ENCODE assay signal across 8 cellular contexts in the genomic region with DNA sequence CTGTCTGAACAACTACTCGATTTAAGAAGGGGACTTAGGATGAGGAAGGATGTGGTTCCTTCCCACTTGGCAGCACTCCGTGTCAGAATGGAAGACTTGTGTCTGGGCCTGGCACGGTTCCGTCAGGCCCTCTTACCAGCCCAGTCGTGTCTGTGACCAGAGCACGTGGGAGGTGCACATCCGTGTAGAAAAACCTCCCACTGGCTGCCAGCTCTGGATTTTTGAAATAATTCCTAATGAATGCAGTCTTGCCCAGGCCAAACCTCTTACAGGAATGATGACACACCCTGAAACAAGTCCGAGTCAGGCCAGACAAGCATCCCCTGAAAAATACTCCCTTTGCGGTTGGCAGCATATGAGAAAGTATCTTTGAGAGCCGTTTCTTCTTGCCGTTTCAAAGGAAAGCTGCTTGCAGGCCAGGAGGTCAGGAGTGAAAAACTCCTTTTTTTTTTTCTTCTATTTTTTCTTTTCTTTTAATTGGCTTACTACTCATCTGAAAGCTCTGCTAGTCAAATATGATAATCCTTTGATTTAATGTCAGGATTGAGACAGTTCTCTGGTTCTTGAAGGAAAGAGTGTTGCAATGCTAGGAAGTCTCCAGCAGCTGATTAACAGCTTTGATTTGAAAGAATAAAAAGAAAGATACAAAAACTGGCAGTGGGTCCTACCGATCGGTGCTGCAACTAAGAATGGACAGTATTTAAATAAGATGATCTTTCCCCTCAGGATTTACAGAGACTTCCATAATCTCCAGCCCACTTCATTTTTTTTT.
DNase-seq lines count a peak whose midpoint lies in the region; ATAC-seq and TF ChIP-seq lines count a peak whose summit lies in the region.

No MANE protein-coding gene starts in this region.

- no peak overlapping the region for H3K27ac ChIP-seq in HEK293 (ENCODE audit: extremely low read depth, low read depth, low read length)

- ATAC-seq in GM19351 (IDR thresholded peaks at IDR 0.05; ENCODE audit: unreplicated experiment), result no peak

- H3K4me1 ChIP-seq in HEK293 (ENCODE audit: control insufficient read depth, insufficient read depth, low read length), result no peaks in the 10 kb centered on the region

- DNase-seq in astrocyte of the hippocampus (ENCODE audit: low read depth, low spot score) (peak; percentile 97), islet precursor cell (peak; percentile 63), stromal cell of bone marrow (ENCODE audit: low read depth) (peak; percentile 90), SIG-M5 treated with dmso at 0.1 percent for 504 hours (lab: John Stamatoyannopoulos, UW; ENCODE audit: unreplicated experiment) (no peak), DMS114 treated with DMSO at 0.1 percent for 48 hours (lab: John Stamatoyannopoulos, UW; ENCODE audit: unreplicated experiment) (no peak), NOMO-1 treated with dmso at 0.1 percent for 144 hours (lab: John Stamatoyannopoulos, UW; ENCODE audit: unreplicated experiment) (no peak)

- H3K4me3 ChIP-seq in HEK293 (ENCODE audit: low read depth, low read length), result no peak overlapping the region

- TF ChIP-seq CTCF in HEK293 (tag by site-specific recombination; IDR thresholded peaks at IDR 0.05), result no peak

- CTCF ChIA-PET in HEK293 (lab: Yijun Ruan, JAX), result interaction anchor here (0.7 to 0.8 kb wide), 3 partner anchors 20 to 141 kb away, joined by 4 to 7 read pairs (median 5); no protein-coding TSS in a partner anchor

- no peaks in the 10 kb centered on the region for H3K36me3 ChIP-seq in HEK293 (ENCODE audit: control insufficient read depth in 2 of 2, insufficient read depth in 1 of 2, low read length in 2 of 2)

- H3K9me3 ChIP-seq in HEK293 (ENCODE audit: control insufficient read depth, insufficient read depth, low read depth, low read length), result no peaks in the 10 kb centered on the region

- POLR2A ChIA-PET in HEK293 (lab: Yijun Ruan, JAX), result no interaction called here

TF ChIP-seq in HEK293, 187 proteins besides CTCF, POLR2A, EP300 and RAD21:
- TF ChIP-seq RBAK (tag by site-specific recombination; IDR thresholded peaks at IDR 0.05) (peak; percentile 52; the same call in 1 of the 2 replicates), ZNF174 (tag by site-specific recombination; IDR thresholded peaks at IDR 0.05) (no peak), ZNF488 (tag by site-specific recombination; IDR thresholded peaks at IDR 0.05) (no peak)
- TF ChIP-seq, protein P1, sequence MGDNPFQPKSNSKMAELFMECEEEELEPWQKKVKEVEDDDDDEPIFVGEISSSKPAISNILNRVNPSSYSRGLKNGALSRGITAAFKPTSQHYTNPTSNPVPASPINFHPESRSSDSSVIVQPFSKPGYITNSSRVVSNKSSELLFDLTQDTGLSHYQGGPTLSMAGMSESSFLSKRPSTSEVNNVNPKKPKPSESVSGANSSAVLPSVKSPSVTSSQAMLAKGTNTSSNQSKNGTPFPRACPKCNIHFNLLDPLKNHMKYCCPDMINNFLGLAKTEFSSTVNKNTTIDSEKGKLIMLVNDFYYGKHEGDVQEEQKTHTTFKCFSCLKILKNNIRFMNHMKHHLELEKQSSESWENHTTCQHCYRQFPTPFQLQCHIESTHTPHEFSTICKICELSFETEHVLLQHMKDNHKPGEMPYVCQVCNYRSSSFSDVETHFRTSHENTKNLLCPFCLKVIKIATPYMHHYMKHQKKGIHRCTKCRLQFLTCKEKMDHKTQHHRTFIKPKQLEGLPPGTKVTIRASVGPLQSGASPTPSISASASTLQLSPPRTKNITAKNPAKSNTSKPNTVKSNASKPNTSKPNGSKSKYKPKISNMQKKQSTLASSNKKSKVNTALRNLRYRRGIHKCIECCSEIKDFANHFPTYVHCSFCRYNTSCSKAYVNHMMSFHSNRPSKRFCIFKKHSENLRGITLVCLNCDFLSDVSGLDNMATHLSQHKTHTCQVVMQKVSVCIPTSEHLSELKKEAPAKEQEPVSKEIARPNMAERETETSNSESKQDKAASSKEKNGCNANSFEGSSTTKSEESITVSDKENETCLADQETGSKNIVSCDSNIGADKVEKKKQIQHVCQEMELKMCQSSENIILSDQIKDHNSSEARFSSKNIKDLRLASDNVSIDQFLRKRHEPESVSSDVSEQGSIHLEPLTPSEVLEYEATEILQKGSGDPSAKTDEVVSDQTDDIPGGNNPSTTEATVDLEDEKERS (tag by site-specific recombination; IDR thresholded peaks at IDR 0.05), result no peak

Comparison
In these comparisons a context has a peak if more than half of its experiments do, and no peak if none do; other contexts are left out.
1. DNase-seq: peak in astrocyte of the hippocampus (single experiment), islet precursor cell (single experiment) and stromal cell of bone marrow (single experiment); none in SIG-M5 treated with dmso at 0.1 percent for 504 hours (single experiment), DMS114 treated with DMSO at 0.1 percent for 48 hours (single experiment) and NOMO-1 treated with dmso at 0.1 percent for 144 hours (single experiment).